8 cellular contexts compared by ENCODE assay signal in the genomic region with DNA sequence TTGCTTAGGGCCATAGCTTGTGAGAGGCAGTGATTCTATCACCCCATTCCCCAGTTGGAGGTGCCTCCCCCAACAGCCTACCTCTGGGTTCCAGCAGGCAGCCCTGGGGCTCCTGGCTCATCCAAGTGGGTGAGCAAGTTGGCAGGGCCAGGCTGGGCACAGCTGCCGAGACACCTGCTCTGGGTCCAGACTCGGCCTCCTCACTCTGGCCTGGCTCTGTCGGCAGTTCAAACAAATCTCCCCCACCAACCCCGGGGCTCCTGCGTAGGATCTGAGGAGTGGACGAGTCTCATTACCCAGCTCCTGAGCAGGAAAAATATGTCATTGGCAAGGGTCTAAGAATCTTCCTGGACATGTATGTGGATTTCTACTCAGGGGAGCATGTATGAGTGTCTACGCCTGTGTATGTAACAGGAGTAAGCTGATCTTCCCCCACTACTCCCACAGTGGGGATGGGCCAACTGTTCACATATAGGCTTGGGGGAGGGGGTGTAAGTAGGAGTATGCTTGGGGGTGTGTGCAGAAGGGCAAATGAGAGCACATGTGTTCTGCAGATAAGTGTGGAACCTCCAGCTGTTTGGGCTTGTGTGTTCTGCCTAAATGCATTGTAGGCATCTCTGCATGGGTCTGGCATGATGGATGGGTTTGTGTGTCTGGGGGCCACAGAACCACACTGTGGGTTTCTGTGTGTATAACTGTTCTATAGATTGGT. TPM values are rescaled to one million over a fixed set of nuclear protein-coding genes. Genes with fewer than 3 reads are reported as not detected.
DNase-seq lines count a peak whose midpoint lies in the region; ATAC-seq and TF ChIP-seq lines count a peak whose summit lies in the region.

No MANE protein-coding gene starts in this region.

- 44 to 74% methylated on average over 5 to 7 of the region's 7 CpGs for WGBS in testis, 2 donors

- TF ChIP-seq CTCF in testis (IDR thresholded peaks at IDR 0.05), result no peak

- no peak for TF ChIP-seq POLR2A in testis (IDR thresholded peaks at IDR 0.05)

- peak; percentile 81 for DNase-seq in DMS79 treated with DMSO at 0.1 percent for 48 hours (lab: John Stamatoyannopoulos, UW)
- peak; percentile 67 to 68 for DNase-seq in NCI-H1930 (lab: John Stamatoyannopoulos, UW)
- peak; percentile 81 for DNase-seq in amniotic epithelial cell (ENCODE audit: low read depth)
- DNase-seq in iris pigment epithelial cell (ENCODE audit: low read depth), result peak; percentile 79
- no peak for DNase-seq in testis
- DNase-seq in GM19240 (ENCODE audit: insufficient read length, low spot score), result no peak

- peaks cover 16% of the 10 kb centered on the region for H3K4me1 ChIP-seq in testis

- peak overlapping the region in 1 of 2 donors; percentile 67 for H3K27ac ChIP-seq in testis

- H3K27me3 ChIP-seq in testis, result no peaks in the 10 kb centered on the region

- no peaks in the 10 kb centered on the region for H3K36me3 ChIP-seq in testis (ENCODE audit: low read depth, missing control alignments)

- H3K9me3 ChIP-seq in testis, result no peaks in the 10 kb centered on the region

- H3K4me3 ChIP-seq in testis, result peak overlapping the region; percentile 58 to 60

- ATAC-seq in GM21529 (IDR thresholded peaks at IDR 0.05; ENCODE audit: unreplicated experiment) (no peak), HG02884 (IDR thresholded peaks at IDR 0.05; ENCODE audit: unreplicated experiment) (no peak)

- intact Hi-C loops in testis (cut with DNase I; ENCODE audit: low total_unique reads), result no loop called here

RNA-seq across cellular contexts. Expression of a gene that starts 2.0 kb away (rescaled TPM):
- 100 to 1,000 TPM; 124 to 128 TPM for total RNA-seq in testis
- polyA plus RNA-seq in testis (ENCODE audit: insufficient read depth, low read depth, low replicate concordance), result 18.7 TPM

RNA-seq across cellular contexts. Expression of a gene that starts 30.6 kb away (rescaled TPM):
- total RNA-seq in testis, result 1 to 10 TPM; 6.0 to 6.1 TPM
- 2.2 TPM for polyA plus RNA-seq in testis (ENCODE audit: insufficient read depth, low read depth, low replicate concordance)

Comparison
In these comparisons a context has a peak if more than half of its experiments do, and no peak if none do; other contexts are left out.
1. DNase-seq: peak in DMS79 treated with DMSO at 0.1 percent for 48 hours (single experiment), NCI-H1930 (2 of 2), amniotic epithelial cell (single experiment) and iris pigment epithelial cell (single experiment); none in testis (single experiment) and GM19240 (single experiment).